14 cellular contexts compared by ENCODE assay signal in the genomic region with DNA sequence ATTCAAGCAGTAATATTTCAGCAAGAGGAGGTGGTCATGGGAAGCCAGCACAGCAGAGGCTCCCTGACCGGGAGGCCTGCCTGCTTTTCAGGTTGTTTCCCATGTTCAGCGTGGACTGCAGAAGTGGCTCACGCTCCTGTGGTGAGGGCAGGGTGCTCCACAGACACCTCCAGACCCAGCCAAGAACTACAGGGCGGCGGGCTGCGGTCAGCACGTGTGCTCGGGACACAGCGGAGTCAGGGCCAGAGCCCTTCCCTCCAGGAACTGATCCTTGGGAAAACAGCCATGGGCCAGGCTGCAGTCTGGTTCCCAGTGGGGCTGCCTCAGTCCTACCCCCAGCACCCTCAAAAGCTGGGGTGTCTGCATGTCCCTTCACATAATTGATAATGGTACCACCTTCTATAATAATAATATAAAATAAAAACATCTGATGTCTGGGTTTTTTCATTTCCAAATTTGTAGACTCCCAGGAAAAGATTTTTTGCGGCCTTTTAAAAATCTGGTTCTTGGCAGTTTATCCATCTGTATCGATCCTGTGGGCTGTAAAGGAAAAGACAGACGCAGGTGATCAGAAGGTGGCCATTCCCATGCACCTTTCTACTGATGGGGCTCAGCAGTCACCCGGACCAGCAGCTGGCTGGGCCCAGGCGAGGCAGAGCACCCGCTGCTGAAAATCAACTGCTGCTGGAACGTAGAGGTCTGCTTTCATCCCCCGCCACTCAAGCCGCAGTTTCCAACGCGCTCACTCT. TPM values are rescaled to one million over a fixed set of nuclear protein-coding genes. Genes with fewer than 3 reads are reported as not detected.
DNase-seq lines count a peak whose midpoint lies in the region; TF ChIP-seq lines count a peak whose summit lies in the region.
"Had no signal": no experiment of that assay in that cellular context is flagged by ENCODE, and none has a peak within 500 bp of the region (broad histone marks: within the 10 kb centered on the region; RNA-seq: fewer than 3 reads in every experiment).

No MANE protein-coding gene starts in this region.

- intact Hi-C loops in MCF 10A (cut with micrococcal nuclease) (no loop called here), breast epithelium (cut with DNase I; ENCODE audit: low total_unique reads) (no loop called here), testis (cut with DNase I; ENCODE audit: low total_unique reads) (no loop called here)

- H3K4me2 ChIP-seq in osteoblast (ENCODE audit: insufficient read depth, low read length), result no peak overlapping the region

- TSS peak; percentile 68 for BruUV-seq in MCF 10A (replicated peaks; lab: Mats Ljungman, UMichigan)

- H3K27ac Mint-ChIP-seq in MCF 10A (ENCODE audit: low read depth, unreplicated experiment), result no peak overlapping the region

- 78 to 80% methylated on average over 17 to 20 of the region's 20 CpGs for WGBS in testis, 2 donors

- H3K4me3 Mint-ChIP-seq in MCF 10A (ENCODE audit: unreplicated experiment), result no peak overlapping the region

- POLR2A ChIA-PET in MCF 10A (lab: Yijun Ruan, JAX) (interaction anchor here (0.6 to 2.2 kb wide), 5 partner anchors 9 to 57 kb away, joined by 3 to 7 read pairs (median 3); no protein-coding TSS in a partner anchor), RWPE1 (lab: Yijun Ruan, JAX; ENCODE audit: low non-redundant PET) (no interaction called here)

- DNase-seq in MCF 10A (ENCODE audit: unreplicated experiment) (no peak), breast epithelium (ENCODE audit: low spot score in 2 of 2) (no peak), RWPE1 (ENCODE audit: low spot score) (no peak), osteoblast (ENCODE audit: insufficient read length, low spot score, missing footprints) (peak; percentile 68), testis (peak; percentile 53), NCI-H1105 (lab: John Stamatoyannopoulos, UW) (no peak), SKM-1 (lab: John Stamatoyannopoulos, UW; ENCODE audit: unreplicated experiment) (no peak)
- DNase-seq: DMS153, NCI-H1417 treated with DMSO at 0.1 percent for 48 hours, NCI-H1694 treated with DMSO at 0.1 percent for 48 hours, NCI-H2081, NCI-H2227 treated with DMSO at 0.1 percent for 48 hours had no signal

- H3K9me3 Mint-ChIP-seq in MCF 10A (ENCODE audit: unreplicated experiment), result no peaks in the 10 kb centered on the region

- H3K27me3 ChIP-seq in breast epithelium, result no peaks in the 10 kb centered on the region
- H3K27me3 ChIP-seq in osteoblast (ENCODE audit: insufficient read depth, low read length), result no peaks in the 10 kb centered on the region
- H3K27me3 ChIP-seq in testis, result no peaks in the 10 kb centered on the region
- H3K27me3 ChIP-seq: MG63, Peyer's patch had no signal

- H3K9me3 ChIP-seq in breast epithelium, result no peaks in the 10 kb centered on the region
- H3K9me3 ChIP-seq in osteoblast (ENCODE audit: low read depth, low read length), result no peaks in the 10 kb centered on the region
- H3K9me3 ChIP-seq in testis, result no peaks in the 10 kb centered on the region
- H3K9me3 ChIP-seq: MG63, Peyer's patch had no signal

- H3K36me3 ChIP-seq in breast epithelium (peaks cover 6% of the 10 kb centered on the region), osteoblast (ENCODE audit: insufficient read depth, low read length) (peaks cover 70% of the 10 kb centered on the region), testis (ENCODE audit: low read depth, missing control alignments) (no peaks in the 10 kb centered on the region)

- H3K4me1 Mint-ChIP-seq in MCF 10A (ENCODE audit: insufficient read depth, unreplicated experiment), result no peaks in the 10 kb centered on the region

- H3K27ac ChIP-seq in breast epithelium (no peak overlapping the region), RWPE1 (peak overlapping the region; percentile 53), osteoblast (ENCODE audit: low read depth, low read length) (no peak overlapping the region), testis (no peak overlapping the region)
- H3K27ac ChIP-seq: Peyer's patch had no signal

- CTCF ChIA-PET in MCF 10A (lab: Yijun Ruan, JAX), result interaction anchor here (0.6 to 1.4 kb wide), 4 partner anchors 9 to 27 kb away, joined by 3 to 5 read pairs (median 3); no protein-coding TSS in a partner anchor
- CTCF ChIA-PET in RWPE1 (lab: Yijun Ruan, JAX), result interaction anchor here (0.6 to 1.1 kb wide), 5 partner anchors 10 to 289 kb away, joined by 3 to 5 read pairs (median 3); no protein-coding TSS in a partner anchor

- H3K4me3 ChIP-seq in breast epithelium, result no peak overlapping the region
- H3K4me3 ChIP-seq in osteoblast (ENCODE audit: insufficient read depth, low read length), result no peak overlapping the region
- H3K4me3 ChIP-seq in testis, result no peak overlapping the region
- H3K4me3 ChIP-seq: MG63, Peyer's patch had no signal

- no peak overlapping the region for H2AFZ ChIP-seq in osteoblast (ENCODE audit: low read length)

- no peaks in the 10 kb centered on the region for H3K27me3 Mint-ChIP-seq in MCF 10A (ENCODE audit: insufficient read depth, unreplicated experiment)

- peaks cover 89% of the 10 kb centered on the region for H3K36me3 Mint-ChIP-seq in MCF 10A (ENCODE audit: insufficient read depth, unreplicated experiment)

- H3K4me1 ChIP-seq in breast epithelium (no peaks in the 10 kb centered on the region), osteoblast (ENCODE audit: insufficient read depth, low read length) (no peaks in the 10 kb centered on the region), testis (peaks cover 7% of the 10 kb centered on the region)
- H3K4me1 ChIP-seq: Peyer's patch had no signal

- H3K79me2 ChIP-seq in osteoblast (ENCODE audit: insufficient read depth, low read length), result no peaks in the 10 kb centered on the region

- H4K20me1 ChIP-seq in osteoblast (ENCODE audit: insufficient read depth, low read length), result no peaks in the 10 kb centered on the region

- TF ChIP-seq CTCF in MCF 10A (IDR thresholded peaks at IDR 0.05; ENCODE audit: unreplicated experiment) (no peak), breast epithelium (IDR thresholded peaks at IDR 0.05) (no peak), RWPE1 (conservative IDR thresholded peaks at IDR 0.05; ENCODE audit: low read depth) (no peak), osteoblast (IDR thresholded peaks at IDR 0.05; ENCODE audit: extremely low read depth, low read depth, low read length) (no peak), testis (IDR thresholded peaks at IDR 0.05) (no peak)

- TF ChIP-seq POLR2A in breast epithelium (IDR thresholded peaks at IDR 0.05) (no peak), testis (IDR thresholded peaks at IDR 0.05) (no peak)

RNA-seq across cellular contexts. Expression of gene THAP3, which starts 10.7 kb away (rescaled TPM):
- total RNA-seq in MCF 10A (2022) (14.7 and 18.9 TPM in 2 replicates), breast epithelium (10 to 100 TPM; 20.3 to 28.2 (median 28.1) TPM), osteoblast (19.2 and 19.5 TPM in 2 replicates), testis (10 to 100 TPM; 38.6 to 41.9 TPM)
- 28.7 TPM for polyA plus RNA-seq in testis (ENCODE audit: insufficient read depth, low read depth, low replicate concordance)

RNA-seq across cellular contexts. Expression of gene PHF13, which starts 21.8 kb away (rescaled TPM):
- total RNA-seq in MCF 10A (2022) (10.3 and 12.7 TPM in 2 replicates), breast epithelium (10 to 100 TPM; 10.9 to 18.3 (median 14.4) TPM), osteoblast (13.4 and 16.8 TPM in 2 replicates), testis (10 to 100 TPM; 88.1 to 94.3 TPM)
- 70.8 TPM for polyA plus RNA-seq in testis (ENCODE audit: insufficient read depth, low read depth, low replicate concordance)

RNA-seq across cellular contexts. Expression of gene KLHL21, which starts 32.7 kb away (rescaled TPM):
- total RNA-seq in MCF 10A (2022), result 14.0 and 19.5 TPM in 2 replicates
- 10 to 100 TPM; 45.2 to 61.3 (median 58.1) TPM for total RNA-seq in breast epithelium
- total RNA-seq in osteoblast, result 76.3 and 86.1 TPM in 2 replicates
- 10 to 100 TPM; 71.7 to 84.6 TPM for total RNA-seq in testis
- polyA plus RNA-seq in testis (ENCODE audit: insufficient read depth, low read depth, low replicate concordance), result 31.1 TPM

RNA-seq across cellular contexts. Expression of gene ZBTB48, which starts 55.5 kb away (rescaled TPM):
- total RNA-seq in MCF 10A (2022) (40.6 TPM in 2 replicates), breast epithelium (10 to 100 TPM; 19.3 to 19.6 (median 19.4) TPM), osteoblast (11.5 and 14.5 TPM in 2 replicates), testis (10 to 100 TPM; 58.9 to 70.7 TPM)
- 80.7 TPM for polyA plus RNA-seq in testis (ENCODE audit: insufficient read depth, low read depth, low replicate concordance)

Comparison
In these comparisons a context has a peak if more than half of its experiments do, and no peak if none do; other contexts are left out.
1. DNase-seq: peak in osteoblast (single experiment) and testis (single experiment); none in MCF 10A (single experiment), breast epithelium (0 of 2), RWPE1 (single experiment), NCI-H1105 (single experiment) and SKM-1 (single experiment).